ENCODE assay signal across 8 cellular contexts in the genomic region with DNA sequence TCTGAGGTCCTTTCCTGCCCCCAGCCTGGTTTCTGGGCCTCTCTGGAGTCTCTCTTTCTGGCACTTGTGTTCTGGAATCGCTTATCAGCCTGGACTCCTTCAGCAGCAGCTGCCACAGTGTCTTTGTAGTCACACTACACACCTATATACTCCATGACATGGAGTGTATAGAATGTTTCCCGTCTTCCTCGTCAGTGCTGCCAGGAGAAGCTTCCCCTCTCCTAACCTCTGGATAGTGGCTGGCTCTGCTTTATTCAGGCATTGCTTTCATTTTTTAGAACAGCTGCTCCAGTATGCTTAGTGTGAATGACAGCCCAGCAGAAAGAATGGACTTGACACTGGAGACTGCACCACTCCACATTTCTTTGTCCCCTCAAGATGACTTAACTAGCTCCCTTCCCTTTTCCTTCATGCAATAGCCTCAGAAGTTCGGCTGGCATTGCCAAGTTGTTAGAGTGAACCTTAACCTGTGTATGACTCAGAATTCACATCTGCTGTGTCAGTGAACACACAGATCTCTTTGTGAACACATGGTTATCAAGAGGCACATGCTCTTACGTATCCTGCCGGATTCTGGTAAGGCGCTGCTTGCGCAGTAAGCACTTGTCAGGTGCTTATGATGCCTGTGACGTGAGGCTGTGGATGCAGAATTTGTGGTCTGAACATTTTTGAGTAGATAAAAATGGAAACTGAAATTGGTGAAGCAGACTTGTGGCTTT.
DNase-seq lines count a peak whose midpoint lies in the region; ATAC-seq and TF ChIP-seq lines count a peak whose summit lies in the region.

No MANE protein-coding gene starts in this region.

- no peak for ATAC-seq in HG03460 (IDR thresholded peaks at IDR 0.05; ENCODE audit: unreplicated experiment)

- H3K27me3 Mint-ChIP-seq in nephron (ENCODE audit: low read depth), result no peaks in the 10 kb centered on the region
- peaks cover 3% of the 10 kb centered on the region for H3K27me3 Mint-ChIP-seq in activated CD4-positive, alpha-beta T cell treated with anti-CD3 and anti-CD28 coated beads, Interleukin-2, amount 10 ng/mL, durations not matched to agents 24 days and 14 days

- H3K4me1 Mint-ChIP-seq in nephron, result peaks cover 30% of the 10 kb centered on the region
- peaks cover 9% of the 10 kb centered on the region for H3K4me1 Mint-ChIP-seq in activated CD4-positive, alpha-beta T cell treated with anti-CD3 and anti-CD28 coated beads, Interleukin-2, amount 10 ng/mL, durations not matched to agents 24 days and 14 days

- H3K9me3 Mint-ChIP-seq in nephron, result no peaks in the 10 kb centered on the region
- no peaks in the 10 kb centered on the region for H3K9me3 Mint-ChIP-seq in activated CD4-positive, alpha-beta T cell treated with anti-CD3 and anti-CD28 coated beads, Interleukin-2, amount 10 ng/mL, durations not matched to agents 24 days and 14 days

- peak overlapping the region; percentile 23 to 64 (median 42) for H3K27ac Mint-ChIP-seq in nephron
- H3K27ac Mint-ChIP-seq in activated CD4-positive, alpha-beta T cell treated with anti-CD3 and anti-CD28 coated beads, Interleukin-2, amount 10 ng/mL, durations not matched to agents 24 days and 14 days, result no peak overlapping the region

- peak; percentile 80 for DNase-seq in DMS 273 (lab: John Stamatoyannopoulos, UW; ENCODE audit: unreplicated experiment)
- peak; percentile 18 for DNase-seq in NCI-H2227 treated with DMSO at 0.1 percent for 48 hours (lab: John Stamatoyannopoulos, UW)
- peak; percentile 70 to 78 for DNase-seq in dermis microvascular lymphatic vessel endothelial cell (ENCODE audit: low read depth in 2 of 2)
- DNase-seq in cerebellar cortex (ENCODE audit: low spot score), result no peak
- no peak for DNase-seq in midbrain (lab: John Stamatoyannopoulos, UW)
- no peak for DNase-seq in activated CD4-positive, alpha-beta T cell treated with anti-CD3 and anti-CD28 coated beads, Interleukin-2, amount 10 ng/mL, durations not matched to agents 24 days and 14 days

- intact Hi-C loops in activated CD4-positive, alpha-beta T cell treated with anti-CD3 and anti-CD28 coated beads, Interleukin-2, amount 10 ng/mL, durations not matched to agents 24 days and 14 days (cut with micrococcal nuclease), result loop anchor here (10.0 kb wide), 1 partner anchor 483 kb away; no protein-coding TSS in a partner anchor

- no peak overlapping the region for H3K4me3 Mint-ChIP-seq in nephron
- no peak overlapping the region for H3K4me3 Mint-ChIP-seq in activated CD4-positive, alpha-beta T cell treated with anti-CD3 and anti-CD28 coated beads, Interleukin-2, amount 10 ng/mL, durations not matched to agents 24 days and 14 days

- no peak for TF ChIP-seq CTCF in nephron (IDR thresholded peaks at IDR 0.05; ENCODE audit: unreplicated experiment in 3 of 3)

- H3K36me3 Mint-ChIP-seq in nephron (ENCODE audit: low read depth), result no peaks in the 10 kb centered on the region
- no peaks in the 10 kb centered on the region for H3K36me3 Mint-ChIP-seq in activated CD4-positive, alpha-beta T cell treated with anti-CD3 and anti-CD28 coated beads, Interleukin-2, amount 10 ng/mL, durations not matched to agents 24 days and 14 days (ENCODE audit: low read depth)

Comparison
In these comparisons a context has a peak if more than half of its experiments do, and no peak if none do; other contexts are left out.
1. DNase-seq: peak in DMS 273 (single experiment), NCI-H2227 treated with DMSO at 0.1 percent for 48 hours (single experiment) and dermis microvascular lymphatic vessel endothelial cell (2 of 2); none in cerebellar cortex (single experiment), midbrain (single experiment) and activated CD4-positive, alpha-beta T cell treated with anti-CD3 and anti-CD28 coated beads, Interleukin-2, amount 10 ng/mL, durations not matched to agents 24 days and 14 days (single experiment).